ENCODE assay signal across 1 cellular context in the genomic region with DNA sequence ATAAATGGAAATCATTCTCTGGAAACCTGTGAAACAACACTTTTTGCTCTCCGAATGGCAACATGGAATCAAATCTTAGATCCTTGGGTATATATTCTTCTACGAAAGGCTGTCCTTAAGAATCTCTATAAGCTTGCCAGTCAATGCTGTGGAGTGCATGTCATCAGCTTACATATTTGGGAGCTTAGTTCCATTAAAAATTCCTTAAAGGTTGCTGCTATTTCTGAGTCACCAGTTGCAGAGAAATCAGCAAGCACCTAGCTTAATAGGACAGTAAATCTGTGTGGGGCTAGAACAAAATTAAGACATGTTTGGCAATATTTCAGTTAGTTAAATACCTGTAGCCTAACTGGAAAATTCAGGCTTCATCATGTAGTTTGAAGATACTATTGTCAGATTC.
TF ChIP-seq lines count a peak whose summit lies in the region.

No MANE protein-coding gene starts in this region.

TF ChIP-seq in IMR-90, 13 proteins besides CTCF, POLR2A, EP300 and RAD21 (continued from another document):
- TF ChIP-seq MXI1 (IDR thresholded peaks at IDR 0.05; ENCODE audit: borderline replicate concordance, low read depth, low read length): no peak
